In the genomic region with DNA sequence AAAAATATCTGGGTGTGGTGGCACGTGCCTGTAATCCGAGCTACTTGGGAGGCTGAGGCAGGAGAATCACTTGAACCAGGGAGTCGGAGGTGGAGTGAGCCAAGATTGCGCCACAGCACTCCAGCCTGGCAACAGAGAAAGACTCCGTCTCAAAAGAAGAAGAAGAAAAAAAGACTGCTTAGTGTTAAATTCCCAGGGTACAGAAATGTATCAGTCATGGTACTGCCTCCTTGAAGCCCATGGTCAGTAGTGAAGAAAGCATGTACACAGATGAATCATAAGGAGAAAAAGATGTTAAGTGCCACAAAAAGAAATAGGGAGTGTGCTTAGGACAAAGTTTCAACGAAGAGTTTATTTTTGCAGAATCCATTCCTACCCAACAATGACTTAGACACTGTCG, we compare ENCODE assay signal across 1 cellular context.
TF ChIP-seq lines count a peak whose summit lies in the region.

No MANE protein-coding gene starts in this region.

TF ChIP-seq in HepG2, 621 proteins besides CTCF, POLR2A, EP300 and RAD21 (continued from another document):
- TF ChIP-seq, protein P1, sequence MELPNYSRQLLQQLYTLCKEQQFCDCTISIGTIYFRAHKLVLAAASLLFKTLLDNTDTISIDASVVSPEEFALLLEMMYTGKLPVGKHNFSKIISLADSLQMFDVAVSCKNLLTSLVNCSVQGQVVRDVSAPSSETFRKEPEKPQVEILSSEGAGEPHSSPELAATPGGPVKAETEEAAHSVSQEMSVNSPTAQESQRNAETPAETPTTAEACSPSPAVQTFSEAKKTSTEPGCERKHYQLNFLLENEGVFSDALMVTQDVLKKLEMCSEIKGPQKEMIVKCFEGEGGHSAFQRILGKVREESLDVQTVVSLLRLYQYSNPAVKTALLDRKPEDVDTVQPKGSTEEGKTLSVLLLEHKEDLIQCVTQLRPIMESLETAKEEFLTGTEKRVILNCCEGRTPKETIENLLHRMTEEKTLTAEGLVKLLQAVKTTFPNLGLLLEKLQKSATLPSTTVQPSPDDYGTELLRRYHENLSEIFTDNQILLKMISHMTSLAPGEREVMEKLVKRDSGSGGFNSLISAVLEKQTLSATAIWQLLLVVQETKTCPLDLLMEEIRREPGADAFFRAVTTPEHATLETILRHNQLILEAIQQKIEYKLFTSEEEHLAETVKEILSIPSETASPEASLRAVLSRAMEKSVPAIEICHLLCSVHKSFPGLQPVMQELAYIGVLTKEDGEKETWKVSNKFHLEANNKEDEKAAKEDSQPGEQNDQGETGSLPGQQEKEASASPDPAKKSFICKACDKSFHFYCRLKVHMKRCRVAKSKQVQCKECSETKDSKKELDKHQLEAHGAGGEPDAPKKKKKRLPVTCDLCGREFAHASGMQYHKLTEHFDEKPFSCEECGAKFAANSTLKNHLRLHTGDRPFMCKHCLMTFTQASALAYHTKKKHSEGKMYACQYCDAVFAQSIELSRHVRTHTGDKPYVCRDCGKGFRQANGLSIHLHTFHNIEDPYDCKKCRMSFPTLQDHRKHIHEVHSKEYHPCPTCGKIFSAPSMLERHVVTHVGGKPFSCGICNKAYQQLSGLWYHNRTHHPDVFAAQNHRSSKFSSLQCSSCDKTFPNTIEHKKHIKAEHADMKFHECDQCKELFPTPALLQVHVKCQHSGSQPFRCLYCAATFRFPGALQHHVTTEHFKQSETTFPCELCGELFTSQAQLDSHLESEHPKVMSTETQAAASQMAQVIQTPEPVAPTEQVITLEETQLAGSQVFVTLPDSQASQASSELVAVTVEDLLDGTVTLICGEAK (IDR thresholded peaks at IDR 0.05) = no peak
- TF ChIP-seq, protein P1 (CRISPR knock-in tag; IDR thresholded peaks at IDR 0.05) = no peak
- TF ChIP-seq, protein P2, sequence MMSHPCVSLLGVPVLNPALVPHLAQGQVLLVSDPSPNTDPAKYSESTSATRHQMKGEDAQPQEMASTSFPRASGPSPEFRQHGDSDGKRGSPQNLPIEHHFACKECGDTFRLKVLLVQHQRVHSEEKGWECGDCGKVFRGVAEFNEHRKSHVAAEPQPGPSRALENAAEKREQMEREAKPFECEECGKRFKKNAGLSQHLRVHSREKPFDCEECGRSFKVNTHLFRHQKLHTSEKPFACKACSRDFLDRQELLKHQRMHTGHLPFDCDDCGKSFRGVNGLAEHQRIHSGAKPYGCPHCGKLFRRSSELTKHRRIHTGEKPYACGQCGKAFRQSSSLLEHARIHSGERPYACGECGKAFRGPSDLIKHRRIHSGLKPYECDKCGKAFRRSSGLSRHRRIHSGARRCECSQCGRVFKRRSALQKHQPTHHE (CRISPR knock-in tag; IDR thresholded peaks at IDR 0.05; ENCODE audit: borderline replicate concordance) = no peak
- TF ChIP-seq ZNF768 (CRISPR knock-in tag; IDR thresholded peaks at IDR 0.05) (no peak), ZNF616 (CRISPR knock-in tag; IDR thresholded peaks at IDR 0.05; ENCODE audit: low read depth) (no peak), FOSL2 (CRISPR knock-in tag; IDR thresholded peaks at IDR 0.05) (no peak), ZNF737 (CRISPR knock-in tag; IDR thresholded peaks at IDR 0.05; ENCODE audit: borderline replicate concordance) (no peak)
- TF ChIP-seq, protein P3, sequence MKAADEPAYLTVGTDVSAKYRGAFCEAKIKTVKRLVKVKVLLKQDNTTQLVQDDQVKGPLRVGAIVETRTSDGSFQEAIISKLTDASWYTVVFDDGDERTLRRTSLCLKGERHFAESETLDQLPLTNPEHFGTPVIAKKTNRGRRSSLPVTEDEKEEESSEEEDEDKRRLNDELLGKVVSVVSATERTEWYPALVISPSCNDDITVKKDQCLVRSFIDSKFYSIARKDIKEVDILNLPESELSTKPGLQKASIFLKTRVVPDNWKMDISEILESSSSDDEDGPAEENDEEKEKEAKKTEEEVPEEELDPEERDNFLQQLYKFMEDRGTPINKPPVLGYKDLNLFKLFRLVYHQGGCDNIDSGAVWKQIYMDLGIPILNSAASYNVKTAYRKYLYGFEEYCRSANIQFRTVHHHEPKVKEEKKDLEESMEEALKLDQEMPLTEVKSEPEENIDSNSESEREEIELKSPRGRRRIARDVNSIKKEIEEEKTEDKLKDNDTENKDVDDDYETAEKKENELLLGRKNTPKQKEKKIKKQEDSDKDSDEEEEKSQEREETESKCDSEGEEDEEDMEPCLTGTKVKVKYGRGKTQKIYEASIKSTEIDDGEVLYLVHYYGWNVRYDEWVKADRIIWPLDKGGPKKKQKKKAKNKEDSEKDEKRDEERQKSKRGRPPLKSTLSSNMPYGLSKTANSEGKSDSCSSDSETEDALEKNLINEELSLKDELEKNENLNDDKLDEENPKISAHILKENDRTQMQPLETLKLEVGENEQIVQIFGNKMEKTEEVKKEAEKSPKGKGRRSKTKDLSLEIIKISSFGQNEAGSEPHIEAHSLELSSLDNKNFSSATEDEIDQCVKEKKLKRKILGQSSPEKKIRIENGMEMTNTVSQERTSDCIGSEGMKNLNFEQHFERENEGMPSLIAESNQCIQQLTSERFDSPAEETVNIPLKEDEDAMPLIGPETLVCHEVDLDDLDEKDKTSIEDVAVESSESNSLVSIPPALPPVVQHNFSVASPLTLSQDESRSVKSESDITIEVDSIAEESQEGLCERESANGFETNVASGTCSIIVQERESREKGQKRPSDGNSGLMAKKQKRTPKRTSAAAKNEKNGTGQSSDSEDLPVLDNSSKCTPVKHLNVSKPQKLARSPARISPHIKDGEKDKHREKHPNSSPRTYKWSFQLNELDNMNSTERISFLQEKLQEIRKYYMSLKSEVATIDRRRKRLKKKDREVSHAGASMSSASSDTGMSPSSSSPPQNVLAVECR (CRISPR knock-in tag; IDR thresholded peaks at IDR 0.05; ENCODE audit: borderline replicate concordance) = no peak
TF ChIP-seq in HepG2: peak in this region for 0.
